8 cellular contexts compared by ENCODE assay signal in the genomic region with DNA sequence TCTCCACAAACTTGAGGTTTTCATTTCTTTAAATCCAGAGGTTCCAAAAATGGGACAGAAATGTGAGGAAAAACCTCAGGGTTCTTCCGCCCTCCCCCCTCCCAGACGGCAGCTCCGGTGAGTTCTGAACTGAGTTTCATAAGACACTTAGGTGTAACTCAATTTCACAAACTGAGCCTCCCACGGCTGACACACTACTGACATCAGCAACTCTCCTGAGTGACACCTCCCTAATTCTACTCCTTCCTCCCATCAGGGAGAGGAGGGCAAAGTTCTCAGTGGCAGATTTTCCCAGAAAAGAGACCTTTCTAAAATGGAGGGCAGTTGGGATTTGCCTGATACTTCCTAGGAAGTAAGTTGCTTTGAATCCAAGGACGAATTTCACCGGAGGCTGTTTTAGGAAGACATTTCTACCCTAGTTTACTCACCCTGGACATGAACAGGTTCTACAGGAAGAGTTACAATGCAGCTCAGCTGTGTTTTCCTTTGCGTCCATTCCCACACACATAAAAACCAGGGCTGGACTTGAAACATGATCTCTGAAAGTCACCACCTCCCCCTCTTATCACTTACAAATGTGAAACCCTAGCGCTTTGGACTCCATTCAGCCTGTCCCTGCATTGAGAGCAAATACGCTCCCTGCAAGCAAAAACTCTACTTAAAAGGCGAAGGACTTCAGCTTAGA.
DNase-seq lines count a peak whose midpoint lies in the region; ATAC-seq and TF ChIP-seq lines count a peak whose summit lies in the region.

No MANE protein-coding gene starts in this region.

- TF ChIP-seq CTCF in AG10803 (conservative IDR thresholded peaks at IDR 0.05; ENCODE audit: low read length) (no peak), left ventricle myocardium inferior (IDR thresholded peaks at IDR 0.05; ENCODE audit: borderline replicate concordance) (no peak)

- intact Hi-C loops in left ventricle myocardium inferior (cut with micrococcal nuclease) = no loop called here

- H3K27me3 ChIP-seq in left ventricle myocardium inferior (ENCODE audit: low read depth) = no peaks in the 10 kb centered on the region

- DNase-seq in AG10803 (ENCODE audit: low read depth) = peak; percentile 3
- DNase-seq in NCI-H2029 treated with DMSO at 0.1 percent for 48 hours (lab: John Stamatoyannopoulos, UW) = peak; percentile 44
- peak; percentile 47 for DNase-seq in activated naive CD4-positive, alpha-beta T cell treated with anti-CD3 and anti-CD28 coated beads, Interleukin-2, amount 50 U/mL, for 16 hours
- no peak for DNase-seq in left ventricle myocardium inferior
- DNase-seq in skeletal muscle cell (ENCODE audit: low read depth) = peak; percentile 27
- no peak for DNase-seq in cerebellar nuclear complex (lab: John Stamatoyannopoulos, UW)
- no peak for DNase-seq in amygdala (lab: John Stamatoyannopoulos, UW)

- H3K27ac ChIP-seq in left ventricle myocardium inferior (replicated peaks) = peak overlapping the region; percentile 82

- peaks cover 5% of the 10 kb centered on the region for H3K36me3 ChIP-seq in left ventricle myocardium inferior

- ATAC-seq in HG03095 (IDR thresholded peaks at IDR 0.05; ENCODE audit: unreplicated experiment) = no peak

- peaks cover 51% of the 10 kb centered on the region for H3K4me1 ChIP-seq in left ventricle myocardium inferior

- no peaks in the 10 kb centered on the region for H3K9me3 ChIP-seq in left ventricle myocardium inferior (replicated peaks)

- no peak overlapping the region for H3K4me3 ChIP-seq in AG10803 (ENCODE audit: low read length)
- peak overlapping the region; percentile 62 for H3K4me3 ChIP-seq in left ventricle myocardium inferior
- H3K4me3 ChIP-seq in skeletal muscle cell (ENCODE audit: low read depth, low read length) = peak overlapping the region; percentile 31

Comparison
In these comparisons a context has a peak if more than half of its experiments do, and no peak if none do; other contexts are left out.
1. DNase-seq: peak in AG10803 (single experiment), NCI-H2029 treated with DMSO at 0.1 percent for 48 hours (single experiment), activated naive CD4-positive, alpha-beta T cell treated with anti-CD3 and anti-CD28 coated beads, Interleukin-2, amount 50 U/mL, for 16 hours (single experiment) and skeletal muscle cell (single experiment); none in left ventricle myocardium inferior (single experiment), cerebellar nuclear complex (0 of 2) and amygdala (0 of 56).